In genomic region chr3:130746296-130747039, GRCh38 we compare ENCODE assay signal across 8 cellular contexts. TPM values are rescaled to one million over a fixed set of nuclear protein-coding genes. Genes with fewer than 3 reads are reported as not detected.
A peak's percentile ranks its signal among the peaks of the same experiment; 100 is the strongest.
DNase-seq lines count a peak whose midpoint lies in the region; ATAC-seq, FAIRE-seq and TF ChIP-seq lines count a peak whose summit lies in the region.

TSS of gene PIK3R4 (minus strand) at chr3:130746829. CDS start at chr3:130745218, 1,611 bp downstream.

- FAIRE-seq in pancreas (lab: Jason Lieb, UNC): peak; percentile 92

- intact Hi-C loops in Right ventricle myocardium superior (cut with DNase I) (no loop called here), pancreas (cut with DNase I) (no loop called here), tibial artery (cut with DNase I; ENCODE audit: low total_unique reads) (no loop called here)

- H3K9me3 Mint-ChIP-seq in activated naive CD8-positive, alpha-beta T cell treated with anti-CD3 and anti-CD28 coated beads, Interleukin-2, amount 50 U/mL, for 24 hours: no peaks in the 10 kb centered on the region

- H3K36me3 Mint-ChIP-seq in activated naive CD8-positive, alpha-beta T cell treated with anti-CD3 and anti-CD28 coated beads, Interleukin-2, amount 50 U/mL, for 24 hours (ENCODE audit: low read depth): peaks cover 31% of the 10 kb centered on the region

- H3K4me1 ChIP-seq in pancreas: peaks cover 14 to 30% (median 17%) of the 10 kb centered on the region in 3 donors
- H3K4me1 ChIP-seq in tibial artery: peaks cover 0 to 51% (median 35%) of the 10 kb centered on the region in 4 donors

- DNase-seq in GM12865 (ENCODE audit: low read depth) (peak; percentile 98), NCI-H1417 treated with DMSO at 0.1 percent for 48 hours (lab: John Stamatoyannopoulos, UW) (peak; percentile 91), SW480 (ENCODE audit: low spot score) (peak; percentile 98), Right ventricle myocardium superior (peak; percentile 94), pancreas (peak; percentile 87 to 95 (median 93)), tibial artery (peak; percentile 96 to 97)
- peak; percentile 93 for DNase-seq in activated naive CD8-positive, alpha-beta T cell treated with anti-CD3 and anti-CD28 coated beads, Interleukin-2, amount 50 U/mL, for 24 hours

- 0% methylated on average over 42 of the region's 42 CpGs for WGBS in pancreas, 2 donors

- H3K4me3 ChIP-seq in GM12865 (ENCODE audit: low read depth, low read length) (peak within 1 kb of the TSS; percentile 94), pancreas (peak within 1 kb of the TSS; percentile 36 to 78 (median 73)), tibial artery (peak within 1 kb of the TSS; percentile 83 to 90)

- H3K4me3 Mint-ChIP-seq in activated naive CD8-positive, alpha-beta T cell treated with anti-CD3 and anti-CD28 coated beads, Interleukin-2, amount 50 U/mL, for 24 hours: peak within 1 kb of the TSS; percentile 92

- H3K27ac ChIP-seq in pancreas (peak within 1 kb of the TSS; percentile 38 to 80 (median 68)), tibial artery (peak within 1 kb of the TSS; percentile 88 to 89)

- ATAC-seq in HG02763 (IDR thresholded peaks at IDR 0.05; ENCODE audit: unreplicated experiment) (peak; percentile 97), Right ventricle myocardium superior (ENCODE audit: poor library complexity) (peak; percentile 98), pancreas (peak; percentile 91 to 98 (median 96))
- peak; percentile 91 for ATAC-seq in activated naive CD8-positive, alpha-beta T cell treated with anti-CD3 and anti-CD28 coated beads, Interleukin-2, amount 50 U/mL, for 24 hours

- no peaks in the 10 kb centered on the region for H3K36me3 ChIP-seq in pancreas
- H3K36me3 ChIP-seq in tibial artery: peaks cover 0 to 7% (median 5%) of the 10 kb centered on the region in 3 donors

- H3K27ac Mint-ChIP-seq in activated naive CD8-positive, alpha-beta T cell treated with anti-CD3 and anti-CD28 coated beads, Interleukin-2, amount 50 U/mL, for 24 hours: peak within 1 kb of the TSS; percentile 96

- H3K9me3 ChIP-seq in pancreas: no peaks in the 10 kb centered on the region
- no peaks in the 10 kb centered on the region for H3K9me3 ChIP-seq in tibial artery

- peaks cover 54% of the 10 kb centered on the region for H3K4me1 Mint-ChIP-seq in activated naive CD8-positive, alpha-beta T cell treated with anti-CD3 and anti-CD28 coated beads, Interleukin-2, amount 50 U/mL, for 24 hours

- TF ChIP-seq CTCF in GM12865 (IDR thresholded peaks at IDR 0.05; ENCODE audit: insufficient read depth, low read depth, low read length, missing control alignments) (no peak), pancreas (IDR thresholded peaks at IDR 0.05) (no peak), tibial artery (IDR thresholded peaks at IDR 0.05) (no peak)

- H3K27me3 ChIP-seq in pancreas: no peaks in the 10 kb centered on the region
- H3K27me3 ChIP-seq in tibial artery: no peaks in the 10 kb centered on the region

- H3K27me3 Mint-ChIP-seq in activated naive CD8-positive, alpha-beta T cell treated with anti-CD3 and anti-CD28 coated beads, Interleukin-2, amount 50 U/mL, for 24 hours: no peaks in the 10 kb centered on the region

RNA-seq across cellular contexts. Expression of gene PIK3R4, which starts in this region (rescaled TPM):
- 10.9 TPM for total RNA-seq in Right ventricle myocardium superior
- 10 to 100 TPM in 4 of 6 donors, 1 to 10 TPM in 2; 6.7 to 14.0 (median 10.6) TPM for total RNA-seq in pancreas
- polyA plus RNA-seq in pancreas: 10 to 100 TPM; 15.6 to 16.6 TPM

Comparison
In these comparisons a context has a peak if more than half of its experiments do, and no peak if none do; other contexts are left out.
1. Peak in every context shown above with its lines: DNase-seq, ATAC-seq, H3K4me3 ChIP-seq and H3K27ac ChIP-seq.